ENCODE assay signal across 16 cellular contexts in genomic region chr7:40885503-40885902, GRCh38.
DNase-seq lines count a peak whose midpoint lies in the region; ATAC-seq and TF ChIP-seq lines count a peak whose summit lies in the region.
"Had no signal": no experiment of that assay in that cellular context is flagged by ENCODE, and none has a peak within 500 bp of the region (broad histone marks: within the 10 kb centered on the region; RNA-seq: fewer than 3 reads in every experiment).

No MANE protein-coding gene starts in this region.

- no peak for TF ChIP-seq POLR2A in testis (IDR thresholded peaks at IDR 0.05)

- H3K4me3 ChIP-seq in endodermal cell (ENCODE audit: low read length): no peak overlapping the region
- no peak overlapping the region for H3K4me3 ChIP-seq in testis

- H3K9me3 ChIP-seq in endodermal cell (ENCODE audit: control insufficient read depth, low read length) (peaks cover 2% of the 10 kb centered on the region), testis (no peaks in the 10 kb centered on the region)

- 75 to 83% methylated on average over 2 of the region's 2 CpGs for WGBS in endodermal cell (ENCODE audit: insufficient coverage in 1 of 2, insufficient read length in 1 of 2), 2 experiments
- 57 to 69% methylated on average over 2 of the region's 2 CpGs for WGBS in testis, 2 donors

- no TSS peak for BruUV-seq in Calu3 (replicated peaks; lab: Mats Ljungman, UMichigan)

- no peaks in the 10 kb centered on the region for H3K4me1 ChIP-seq in endodermal cell (ENCODE audit: control insufficient read depth, insufficient read depth, low read length)
- H3K4me1 ChIP-seq in testis: peaks cover 7% of the 10 kb centered on the region

- no peak overlapping the region for H3K4me3 Mint-ChIP-seq in Calu3 (ENCODE audit: low read depth, unreplicated experiment)
- no peak overlapping the region for H3K4me3 Mint-ChIP-seq in nephron
- no peak overlapping the region for H3K4me3 Mint-ChIP-seq in endodermal cell
- H3K4me3 Mint-ChIP-seq: activated B cell treated with CpG ODN at 0.5 μM for 24 hours had no signal

- ATAC-seq in GM18861 (IDR thresholded peaks at IDR 0.05; ENCODE audit: unreplicated experiment): no peak
- ATAC-seq: left ventricle myocardium superior; stimulated activated naive CD8-positive, alpha-beta T cell treated with anti-CD3 and anti-CD28 coated beads, Interleukin-15, Interleukin-2, amounts not matched to agents 100 U/mL and 50 U/mL, for 24 hours had no signal

- no peak for TF ChIP-seq CTCF in Calu3 (IDR thresholded peaks at IDR 0.05; ENCODE audit: unreplicated experiment)
- TF ChIP-seq CTCF in nephron (IDR thresholded peaks at IDR 0.05; ENCODE audit: unreplicated experiment in 3 of 3): no peak
- TF ChIP-seq CTCF in endodermal cell (conservative IDR thresholded peaks at IDR 0.05): no peak
- TF ChIP-seq CTCF in testis (IDR thresholded peaks at IDR 0.05): no peak

- CTCF ChIA-PET in Calu3 (lab: Charles Lee): no interaction called here

- intact Hi-C loops in Calu3 (cut with micrococcal nuclease; ENCODE audit: unreplicated experiment) (no loop called here), testis (cut with DNase I; ENCODE audit: low total_unique reads) (no loop called here)

- no peak overlapping the region for H3K9ac ChIP-seq in endodermal cell (ENCODE audit: extremely low read depth, low read length, poor library complexity, severe bottlenecking)

- DNase-seq in Calu3 (peak; percentile 44), LHCN-M2 (ENCODE audit: low read depth) (peak; percentile 74), brain pericyte (ENCODE audit: low read depth, low spot score) (peak; percentile 44), endodermal cell (no peak), testis (no peak), NAMALWA (ENCODE audit: low spot score) (no peak)
- DNase-seq: activated B cell treated with CpG ODN at 0.5 μM for 24 hours; activated effector memory CD4-positive, alpha-beta T cell treated with Interleukin-2 at 50 U/mL for 16 hours; amygdala; left ventricle myocardium superior; NCI-H2029; NCI-H524; posterior cingulate gyrus; stimulated activated naive CD8-positive, alpha-beta T cell treated with anti-CD3 and anti-CD28 coated beads, Interleukin-15, Interleukin-2, amounts not matched to agents 100 U/mL and 50 U/mL, for 24 hours had no signal

- H3K36me3 ChIP-seq in endodermal cell (ENCODE audit: control insufficient read depth, insufficient read depth, low read length): no peaks in the 10 kb centered on the region
- no peaks in the 10 kb centered on the region for H3K36me3 ChIP-seq in testis (ENCODE audit: low read depth, missing control alignments)

- H3K4me1 Mint-ChIP-seq in Calu3 (ENCODE audit: low read depth, unreplicated experiment): peaks cover 9% of the 10 kb centered on the region
- peaks cover 26% of the 10 kb centered on the region for H3K4me1 Mint-ChIP-seq in nephron
- no peaks in the 10 kb centered on the region for H3K4me1 Mint-ChIP-seq in endodermal cell
- H3K4me1 Mint-ChIP-seq: activated B cell treated with CpG ODN at 0.5 μM for 24 hours had no signal

- H3K27ac ChIP-seq in endodermal cell (ENCODE audit: low read depth, low read length) (no peak overlapping the region), testis (no peak overlapping the region)

- H3K27ac Mint-ChIP-seq in Calu3 (ENCODE audit: unreplicated experiment) (peak overlapping the region; percentile 23), nephron (peak overlapping the region in 2 of 3 experiments; percentile 17 to 35), endodermal cell (no peak overlapping the region)
- H3K27ac Mint-ChIP-seq: activated B cell treated with CpG ODN at 0.5 μM for 24 hours had no signal

- H3K9me3 Mint-ChIP-seq in Calu3 (ENCODE audit: low read depth, unreplicated experiment) (peaks cover 9% of the 10 kb centered on the region), nephron (peaks cover 8% of the 10 kb centered on the region), endodermal cell (peaks cover under 1% of the 10 kb centered on the region)

- H3K36me3 Mint-ChIP-seq in Calu3 (ENCODE audit: insufficient read depth, unreplicated experiment) (no peaks in the 10 kb centered on the region), nephron (ENCODE audit: low read depth) (no peaks in the 10 kb centered on the region), endodermal cell (ENCODE audit: low read depth) (no peaks in the 10 kb centered on the region)

- H3K27me3 ChIP-seq in endodermal cell (ENCODE audit: control insufficient read depth, insufficient read depth, low read length, poor library complexity, severe bottlenecking) (no peaks in the 10 kb centered on the region), testis (no peaks in the 10 kb centered on the region)

- H3K27me3 Mint-ChIP-seq in Calu3 (ENCODE audit: unreplicated experiment) (no peaks in the 10 kb centered on the region), nephron (ENCODE audit: low read depth) (no peaks in the 10 kb centered on the region), endodermal cell (ENCODE audit: insufficient read depth) (no peaks in the 10 kb centered on the region)
- H3K27me3 Mint-ChIP-seq: activated B cell treated with CpG ODN at 0.5 μM for 24 hours had no signal

Comparison
In these comparisons a context has a peak if more than half of its experiments do, and no peak if none do; other contexts are left out.
1. DNase-seq: peak in Calu3 (single experiment), LHCN-M2 (single experiment) and brain pericyte (single experiment); none in endodermal cell (single experiment), testis (single experiment) and NAMALWA (single experiment).